ENCODE assay signal across 1 cellular context in the genomic region with DNA sequence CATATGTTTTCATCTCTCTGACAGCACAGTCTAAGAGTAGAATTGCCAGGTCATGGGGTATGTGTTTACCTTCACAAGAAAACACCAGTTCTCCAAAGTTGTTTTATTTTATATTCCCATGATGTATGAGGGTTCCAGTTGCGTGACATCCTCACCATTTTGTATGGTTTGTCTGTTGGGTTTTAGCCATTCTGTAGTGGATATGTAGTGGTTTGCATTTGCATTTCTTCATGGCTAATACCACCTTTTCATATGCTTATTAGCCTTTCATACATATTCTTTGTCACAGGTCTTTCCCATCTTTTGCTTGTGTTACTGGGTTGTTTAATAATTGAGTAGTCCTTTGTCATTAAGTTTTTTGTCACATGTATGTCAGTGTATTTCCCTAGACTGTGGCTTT.
TF ChIP-seq lines count a peak whose summit lies in the region.

No MANE protein-coding gene starts in this region.

TF ChIP-seq in H1, 55 proteins besides CTCF, POLR2A, EP300 and RAD21:
- TF ChIP-seq CREB1 (IDR thresholded peaks at IDR 0.05) (no peak), SUZ12 (IDR thresholded peaks at IDR 0.05; ENCODE audit: low read length) (no peak), BCL11A (IDR thresholded peaks at IDR 0.05; ENCODE audit: low read depth in 2 of 2, low read length in 2 of 2) (no peak), POU5F1 (IDR thresholded peaks at IDR 0.05; ENCODE audit: low read depth, low read length) (no peak), BACH1 (IDR thresholded peaks at IDR 0.05; ENCODE audit: low read length) (no peak), SIRT6 (IDR thresholded peaks at IDR 0.05; ENCODE audit: low read length) (no peak), TCF12 (IDR thresholded peaks at IDR 0.05; ENCODE audit: low read depth, low read length) (no peak), SIX5 (IDR thresholded peaks at IDR 0.05; ENCODE audit: low read depth, low read length) (no peak), RNF2 (IDR thresholded peaks at IDR 0.05; ENCODE audit: borderline replicate concordance, low read depth, low read length, missing control alignments, poor library complexity, severe bottlenecking) (no peak), CTBP2 (IDR thresholded peaks at IDR 0.05; ENCODE audit: borderline replicate concordance, insufficient read depth, insufficient read length, low read length) (no peak), PHF8 (conservative IDR thresholded peaks at IDR 0.05; ENCODE audit: low read depth, low read length) (no peak), KDM5A (IDR thresholded peaks at IDR 0.05; ENCODE audit: low read length) (no peak), CHD2 (IDR thresholded peaks at IDR 0.05; ENCODE audit: low read length) (no peak), SAP30 (IDR thresholded peaks at IDR 0.05; ENCODE audit: insufficient read depth, insufficient replicate concordance, low read length) (no peak), FOSL1 (IDR thresholded peaks at IDR 0.05; ENCODE audit: insufficient read depth, low read depth, low read length) (no peak), BRCA1 (IDR thresholded peaks at IDR 0.05; ENCODE audit: low read depth, low read length) (no peak)
- TF ChIP-seq, protein P1, sequence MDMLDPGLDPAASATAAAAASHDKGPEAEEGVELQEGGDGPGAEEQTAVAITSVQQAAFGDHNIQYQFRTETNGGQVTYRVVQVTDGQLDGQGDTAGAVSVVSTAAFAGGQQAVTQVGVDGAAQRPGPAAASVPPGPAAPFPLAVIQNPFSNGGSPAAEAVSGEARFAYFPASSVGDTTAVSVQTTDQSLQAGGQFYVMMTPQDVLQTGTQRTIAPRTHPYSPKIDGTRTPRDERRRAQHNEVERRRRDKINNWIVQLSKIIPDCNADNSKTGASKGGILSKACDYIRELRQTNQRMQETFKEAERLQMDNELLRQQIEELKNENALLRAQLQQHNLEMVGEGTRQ (IDR thresholded peaks at IDR 0.05; ENCODE audit: low read length): no peak
- TF ChIP-seq, protein P2, sequence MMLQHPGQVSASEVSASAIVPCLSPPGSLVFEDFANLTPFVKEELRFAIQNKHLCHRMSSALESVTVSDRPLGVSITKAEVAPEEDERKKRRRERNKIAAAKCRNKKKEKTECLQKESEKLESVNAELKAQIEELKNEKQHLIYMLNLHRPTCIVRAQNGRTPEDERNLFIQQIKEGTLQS (IDR thresholded peaks at IDR 0.05; ENCODE audit: insufficient read depth, low read depth, low read length): no peak
